ENCODE assay signal across 12 cellular contexts in genomic region chrX:116961872-116962582, GRCh38.
DNase-seq lines count a peak whose midpoint lies in the region; ATAC-seq and TF ChIP-seq lines count a peak whose summit lies in the region.
"Had no signal": no experiment of that assay in that cellular context is flagged by ENCODE, and none has a peak within 500 bp of the region (broad histone marks: within the 10 kb centered on the region; RNA-seq: fewer than 3 reads in every experiment).

No MANE protein-coding gene starts in this region.

- no peaks in the 10 kb centered on the region for H3K27me3 ChIP-seq in H7 (ENCODE audit: control insufficient read depth, insufficient read depth, low read length)
- no peaks in the 10 kb centered on the region for H3K27me3 ChIP-seq in CD4-positive, alpha-beta T cell (ENCODE audit: control insufficient read depth, insufficient read depth, low read length)

- H3K27ac ChIP-seq in RWPE1: no peak overlapping the region
- no peak overlapping the region for H3K27ac ChIP-seq in CD4-positive, alpha-beta T cell (ENCODE audit: low read depth, low read length)
- H3K27ac ChIP-seq: epithelial cell of prostate had no signal

- no peak overlapping the region for H3K27ac Mint-ChIP-seq in CD4-positive, alpha-beta T cell
- no peak overlapping the region for H3K27ac Mint-ChIP-seq in T-helper 2 cell treated with Interferon-gamma antibody and Interleukin-4, amounts not matched to agents 5 μg/mL and 100 μg/mL, for 36 hours
- H3K27ac Mint-ChIP-seq: CD8-positive, alpha-beta T cell; IgD-negative memory B cell; stimulated activated effector memory CD8-positive, alpha-beta T cell treated with anti-CD3 and anti-CD28 coated beads, Interleukin-12 subunit alpha, Interleukin-12 subunit beta, amount 100 ng/mL, for 72 hours had no signal

- H3K27me3 Mint-ChIP-seq in CD4-positive, alpha-beta T cell: no peaks in the 10 kb centered on the region
- H3K27me3 Mint-ChIP-seq in T-helper 2 cell treated with Interferon-gamma antibody and Interleukin-4, amounts not matched to agents 5 μg/mL and 100 μg/mL, for 36 hours (ENCODE audit: low read depth): no peaks in the 10 kb centered on the region
- H3K27me3 Mint-ChIP-seq: IgD-negative memory B cell had no signal

- no peaks in the 10 kb centered on the region for H3K36me3 ChIP-seq in H7 (replicated peaks; ENCODE audit: control insufficient read depth, insufficient read depth, low read length)

- POLR2A ChIA-PET in RWPE1 (lab: Yijun Ruan, JAX; ENCODE audit: low non-redundant PET): no interaction called here
- POLR2A ChIA-PET in CD4-positive, alpha-beta T cell (lab: Charles Lee): no interaction called here

- no peak for ATAC-seq in CD4-positive, alpha-beta T cell (ENCODE audit: poor library complexity)
- ATAC-seq: CD8-positive, alpha-beta T cell; stimulated activated effector memory CD8-positive, alpha-beta T cell treated with anti-CD3 and anti-CD28 coated beads, Interleukin-12 subunit alpha, Interleukin-12 subunit beta, amount 100 ng/mL, for 72 hours had no signal

- H3K4me3 Mint-ChIP-seq in CD4-positive, alpha-beta T cell: no peak overlapping the region
- H3K4me3 Mint-ChIP-seq in T-helper 2 cell treated with Interferon-gamma antibody and Interleukin-4, amounts not matched to agents 5 μg/mL and 100 μg/mL, for 36 hours: no peak overlapping the region
- H3K4me3 Mint-ChIP-seq: CD8-positive, alpha-beta T cell; IgD-negative memory B cell; stimulated activated effector memory CD8-positive, alpha-beta T cell treated with anti-CD3 and anti-CD28 coated beads, Interleukin-12 subunit alpha, Interleukin-12 subunit beta, amount 100 ng/mL, for 72 hours had no signal

- intact Hi-C loops in CD4-positive, alpha-beta T cell (cut with DNase I, micrococcal nuclease): no loop called here

- no peaks in the 10 kb centered on the region for H3K36me3 Mint-ChIP-seq in CD4-positive, alpha-beta T cell (ENCODE audit: low read depth)
- no peaks in the 10 kb centered on the region for H3K36me3 Mint-ChIP-seq in T-helper 2 cell treated with Interferon-gamma antibody and Interleukin-4, amounts not matched to agents 5 μg/mL and 100 μg/mL, for 36 hours (ENCODE audit: low read depth)
- H3K36me3 Mint-ChIP-seq: CD8-positive, alpha-beta T cell; IgD-negative memory B cell; stimulated activated effector memory CD8-positive, alpha-beta T cell treated with anti-CD3 and anti-CD28 coated beads, Interleukin-12 subunit alpha, Interleukin-12 subunit beta, amount 100 ng/mL, for 72 hours had no signal

- H3K4me1 Mint-ChIP-seq in CD4-positive, alpha-beta T cell (ENCODE audit: low read depth): no peaks in the 10 kb centered on the region
- no peaks in the 10 kb centered on the region for H3K4me1 Mint-ChIP-seq in T-helper 2 cell treated with Interferon-gamma antibody and Interleukin-4, amounts not matched to agents 5 μg/mL and 100 μg/mL, for 36 hours (ENCODE audit: low read depth)
- H3K4me1 Mint-ChIP-seq: IgD-negative memory B cell; stimulated activated effector memory CD8-positive, alpha-beta T cell treated with anti-CD3 and anti-CD28 coated beads, Interleukin-12 subunit alpha, Interleukin-12 subunit beta, amount 100 ng/mL, for 72 hours had no signal

- DNase-seq in AG10803 (ENCODE audit: low read depth): peak; percentile 31
- peak; percentile 6 for DNase-seq in H7
- peak; percentile 7 for DNase-seq in RWPE1 (ENCODE audit: low spot score)
- DNase-seq in kidney tubule cell (ENCODE audit: low spot score): peak; percentile 6
- no peak for DNase-seq in CD4-positive, alpha-beta T cell
- no peak for DNase-seq in DMS153 treated with DMSO at 0.1 percent for 48 hours (lab: John Stamatoyannopoulos, UW; ENCODE audit: unreplicated experiment)
- no peak for DNase-seq in T-helper 2 cell treated with Interferon-gamma antibody and Interleukin-4, amounts not matched to agents 5 μg/mL and 100 μg/mL, for 36 hours (ENCODE audit: low spot score)
- no peak for DNase-seq in NK-92 (lab: John Stamatoyannopoulos, UW; ENCODE audit: unreplicated experiment)
- DNase-seq: CD8-positive, alpha-beta T cell had no signal

- CTCF ChIA-PET in RWPE1 (lab: Yijun Ruan, JAX): interaction anchor here (0.6 to 0.7 kb wide), 3 partner anchors 80 to 1096 kb away, joined by 3 to 5 read pairs (median 3); no protein-coding TSS in a partner anchor
- CTCF ChIA-PET in CD4-positive, alpha-beta T cell (lab: Charles Lee): no interaction called here

- TF ChIP-seq CTCF in AG10803 (conservative IDR thresholded peaks at IDR 0.05; ENCODE audit: low read length) (peak; percentile 58), RWPE1 (conservative IDR thresholded peaks at IDR 0.05; ENCODE audit: low read depth) (peak; percentile 14; the same call in 1 of the 2 replicates)
- no peak for TF ChIP-seq CTCF in CD4-positive, alpha-beta T cell (IDR thresholded peaks at IDR 0.05)

- no peak overlapping the region for H3K4me3 ChIP-seq in AG10803 (ENCODE audit: low read length)
- H3K4me3 ChIP-seq in H7 (ENCODE audit: insufficient read depth, low read depth, low read length): no peak overlapping the region

- H3K9me3 Mint-ChIP-seq in CD4-positive, alpha-beta T cell: peaks cover 3% of the 10 kb centered on the region
- peaks cover 5% of the 10 kb centered on the region for H3K9me3 Mint-ChIP-seq in T-helper 2 cell treated with Interferon-gamma antibody and Interleukin-4, amounts not matched to agents 5 μg/mL and 100 μg/mL, for 36 hours

- no peaks in the 10 kb centered on the region for H3K9me3 ChIP-seq in CD4-positive, alpha-beta T cell (ENCODE audit: control insufficient read depth, low read length)

Comparison
In these comparisons a context has a peak if more than half of its experiments do, and no peak if none do; other contexts are left out.
1. DNase-seq: peak in AG10803 (single experiment), H7 (single experiment), RWPE1 (single experiment) and kidney tubule cell (single experiment); none in CD4-positive, alpha-beta T cell (0 of 10), DMS153 treated with DMSO at 0.1 percent for 48 hours (single experiment), T-helper 2 cell treated with Interferon-gamma antibody and Interleukin-4, amounts not matched to agents 5 μg/mL and 100 μg/mL, for 36 hours (single experiment) and NK-92 (single experiment).